12 cellular contexts compared by ENCODE assay signal in the genomic region with DNA sequence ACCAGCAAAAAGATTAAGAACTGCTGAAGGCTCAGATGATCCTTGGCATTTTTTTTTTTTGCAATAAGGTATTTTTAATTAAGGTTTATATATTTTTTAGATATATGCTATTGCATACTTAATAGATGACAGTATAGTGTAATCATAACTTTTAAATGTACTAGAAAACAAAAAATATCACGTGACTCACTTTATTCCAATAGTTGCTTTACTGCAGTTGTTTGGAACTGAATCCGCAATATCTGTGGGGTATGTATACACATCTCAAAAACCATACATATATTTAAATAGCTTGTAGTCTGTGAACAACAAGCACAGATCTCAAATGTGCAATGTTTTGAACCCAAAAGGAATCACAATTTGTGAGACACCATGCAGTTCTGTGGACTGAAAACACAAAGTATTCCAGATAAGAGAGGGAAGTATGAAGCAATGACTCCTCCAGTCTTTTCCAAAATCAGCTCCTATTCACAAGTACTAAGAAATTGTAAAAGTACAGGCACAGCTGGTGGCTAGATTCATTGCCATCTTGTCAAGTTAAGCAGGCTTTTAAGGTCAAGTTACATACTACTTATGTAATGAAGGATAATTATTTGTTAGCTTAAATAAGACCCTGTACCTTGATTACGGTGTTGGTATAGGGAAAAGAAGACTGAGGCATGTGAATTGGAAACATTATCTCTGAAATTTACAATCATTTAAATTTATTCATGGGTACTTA.
"Had no signal": no experiment of that assay in that cellular context is flagged by ENCODE, and none has a peak within 500 bp of the region (broad histone marks: within the 10 kb centered on the region; RNA-seq: fewer than 3 reads in every experiment).

No MANE protein-coding gene starts in this region.

- ATAC-seq: activated naive CD4-positive, alpha-beta T cell treated with anti-CD3 and anti-CD28 coated beads, Interleukin-2, amount 50 U/mL, for 72 hours; activated T-cell treated with anti-CD3 and anti-CD28 coated beads, Interleukin-2, amount 50 U/mL, for 4 hours; stimulated activated naive CD8-positive, alpha-beta T cell treated with anti-CD3 and anti-CD28 coated beads, Interleukin-15, Interleukin-2, amounts not matched to agents 100 U/mL and 50 U/mL, for 24 hours; upper lobe of right lung had no signal

- H3K9me3 ChIP-seq: upper lobe of right lung had no signal

- H3K27me3 ChIP-seq: upper lobe of right lung had no signal

- H3K36me3 ChIP-seq: upper lobe of right lung had no signal

- H3K4me1 ChIP-seq: upper lobe of right lung had no signal

- H3K27ac ChIP-seq: upper lobe of right lung had no signal

- H3K4me3 ChIP-seq: upper lobe of right lung had no signal

- DNase-seq: activated CD4-positive, alpha-beta memory T cell treated with anti-CD3 and anti-CD28 coated beads for 36 hours; activated effector memory CD4-positive, alpha-beta T cell treated with anti-CD3 and anti-CD28 coated beads, Interleukin-2, amount 50 U/mL, for 16 hours; activated T-cell treated with anti-CD3 and anti-CD28 coated beads, Interleukin-2, amount 50 U/mL, for 4 hours; amniotic stem cell; dermis blood vessel endothelial cell; erythroblast; mesendoderm; stimulated activated CD4-positive, alpha-beta T cell treated with anti-CD3 and anti-CD28 coated beads, Interleukin-2, amount 100 ng/mL, for 48 hours; stimulated activated naive CD8-positive, alpha-beta T cell treated with anti-CD3 and anti-CD28 coated beads, Interleukin-15, Interleukin-2, amounts not matched to agents 100 U/mL and 50 U/mL, for 24 hours; T1000; upper lobe of right lung had no signal
